In the genomic region with DNA sequence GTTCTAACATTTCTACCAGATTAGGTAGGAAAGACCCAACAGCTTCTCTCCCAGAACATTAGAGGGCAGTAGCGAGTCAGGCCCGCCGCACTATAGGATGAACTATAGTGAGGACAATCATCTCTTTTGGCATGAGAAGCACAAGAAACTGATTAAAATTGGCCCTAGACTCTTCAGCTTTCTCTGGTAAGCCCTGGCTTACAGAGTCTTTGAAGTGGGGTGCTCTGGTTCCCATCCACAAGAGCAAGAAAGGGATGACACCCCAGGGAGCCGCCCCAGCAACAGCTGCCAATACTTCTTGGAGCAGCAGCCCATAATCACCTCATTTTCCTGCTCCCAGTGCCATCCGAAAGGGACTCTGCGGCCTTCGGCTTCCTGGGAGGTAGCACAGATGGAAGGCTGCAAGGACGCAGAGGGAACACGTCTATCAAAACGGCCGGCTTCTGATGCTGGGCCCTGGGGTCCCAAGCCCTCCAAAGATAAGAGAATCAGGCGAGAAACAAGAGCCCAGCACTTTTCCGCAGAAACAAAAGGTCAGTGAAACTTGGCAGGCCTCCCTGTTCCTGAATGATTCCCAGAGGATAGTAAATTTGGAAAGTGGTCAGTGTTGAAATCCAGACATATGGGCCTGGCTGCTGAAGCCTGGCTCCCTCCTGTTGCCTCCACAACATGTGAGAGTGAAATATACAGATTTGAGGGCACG, we compare ENCODE assay signal across 8 cellular contexts.
DNase-seq lines count a peak whose midpoint lies in the region; ATAC-seq and TF ChIP-seq lines count a peak whose summit lies in the region.

No MANE protein-coding gene starts in this region.

- intact Hi-C loops in Right ventricle myocardium superior (cut with DNase I), result loop anchor here (2.0 to 10.0 kb wide), 2 partner anchors 84 to 432 kb away; no protein-coding TSS in a partner anchor
- intact Hi-C loops in posterior cingulate gyrus (cut with DNase I), result loop anchor here (2.0 kb wide), 1 partner anchor 84 kb away; no protein-coding TSS in a partner anchor

- H3K9me3 Mint-ChIP-seq in activated naive CD4-positive, alpha-beta T cell treated with anti-CD3 and anti-CD28 coated beads, Interleukin-2, amount 50 U/mL, for 72 hours, result peaks cover 4 to 12% of the 10 kb centered on the region in 2 donors

- DNase-seq in AG04449 (ENCODE audit: low read depth, low spot score), result no peak
- DNase-seq in GM12864 (ENCODE audit: low read depth), result no peak
- DNase-seq in NCI-H345 (lab: John Stamatoyannopoulos, UW), result peak; percentile 10
- peak in 1 of 2 donors; percentile 28 for DNase-seq in activated naive CD4-positive, alpha-beta T cell treated with anti-CD3 and anti-CD28 coated beads, Interleukin-2, amount 50 U/mL, for 72 hours (ENCODE audit: low spot score in 2 of 2)
- peak; percentile 82 for DNase-seq in Right ventricle myocardium superior
- DNase-seq in posterior cingulate gyrus, result peak in 6 of 10 donors; percentile 37 to 93 (median 52)

- ATAC-seq in activated naive CD4-positive, alpha-beta T cell treated with anti-CD3 and anti-CD28 coated beads, Interleukin-2, amount 50 U/mL, for 72 hours, result peak; percentile 67 to 73
- ATAC-seq in Right ventricle myocardium superior (ENCODE audit: poor library complexity), result peak; percentile 91
- ATAC-seq in GM19455 (IDR thresholded peaks at IDR 0.05; ENCODE audit: unreplicated experiment), result no peak
- no peak for ATAC-seq in HG02884 (IDR thresholded peaks at IDR 0.05; ENCODE audit: unreplicated experiment)

- peaks cover 0 to 6% of the 10 kb centered on the region in 2 donors for H3K36me3 Mint-ChIP-seq in activated naive CD4-positive, alpha-beta T cell treated with anti-CD3 and anti-CD28 coated beads, Interleukin-2, amount 50 U/mL, for 72 hours

- H3K4me3 ChIP-seq in AG04449 (ENCODE audit: low read depth, low read length), result no peak overlapping the region
- no peak overlapping the region for H3K4me3 ChIP-seq in GM12864 (ENCODE audit: low read depth, low read length)

- no peak overlapping the region for H3K27ac Mint-ChIP-seq in activated naive CD4-positive, alpha-beta T cell treated with anti-CD3 and anti-CD28 coated beads, Interleukin-2, amount 50 U/mL, for 72 hours

- POLR2A ChIA-PET in AG04449 (lab: Yijun Ruan, JAX), result no interaction called here

- CTCF ChIA-PET in AG04449 (lab: Yijun Ruan, JAX), result interaction anchor here (0.6 to 4.3 kb wide), 37 partner anchors 9 to 1516 kb away, joined by 3 to 50 read pairs (median 3); no protein-coding TSS in a partner anchor

- peak; percentile 83 for TF ChIP-seq CTCF in AG04449 (IDR thresholded peaks at IDR 0.05; ENCODE audit: insufficient read depth, low read length, missing control alignments)
- peak; percentile 91 for TF ChIP-seq CTCF in GM12864 (IDR thresholded peaks at IDR 0.05; ENCODE audit: low read depth, low read length, missing control alignments)

Comparison
In these comparisons a context has a peak if more than half of its experiments do, and no peak if none do; other contexts are left out.
1. DNase-seq: peak in NCI-H345 (single experiment), Right ventricle myocardium superior (single experiment) and posterior cingulate gyrus (6 of 10); none in AG04449 (single experiment) and GM12864 (single experiment).
2. ATAC-seq: peak in activated naive CD4-positive, alpha-beta T cell treated with anti-CD3 and anti-CD28 coated beads, Interleukin-2, amount 50 U/mL, for 72 hours (2 of 2) and Right ventricle myocardium superior (single experiment); none in GM19455 (single experiment) and HG02884 (single experiment).